ENCODE assay signal across 8 cellular contexts in the genomic region with DNA sequence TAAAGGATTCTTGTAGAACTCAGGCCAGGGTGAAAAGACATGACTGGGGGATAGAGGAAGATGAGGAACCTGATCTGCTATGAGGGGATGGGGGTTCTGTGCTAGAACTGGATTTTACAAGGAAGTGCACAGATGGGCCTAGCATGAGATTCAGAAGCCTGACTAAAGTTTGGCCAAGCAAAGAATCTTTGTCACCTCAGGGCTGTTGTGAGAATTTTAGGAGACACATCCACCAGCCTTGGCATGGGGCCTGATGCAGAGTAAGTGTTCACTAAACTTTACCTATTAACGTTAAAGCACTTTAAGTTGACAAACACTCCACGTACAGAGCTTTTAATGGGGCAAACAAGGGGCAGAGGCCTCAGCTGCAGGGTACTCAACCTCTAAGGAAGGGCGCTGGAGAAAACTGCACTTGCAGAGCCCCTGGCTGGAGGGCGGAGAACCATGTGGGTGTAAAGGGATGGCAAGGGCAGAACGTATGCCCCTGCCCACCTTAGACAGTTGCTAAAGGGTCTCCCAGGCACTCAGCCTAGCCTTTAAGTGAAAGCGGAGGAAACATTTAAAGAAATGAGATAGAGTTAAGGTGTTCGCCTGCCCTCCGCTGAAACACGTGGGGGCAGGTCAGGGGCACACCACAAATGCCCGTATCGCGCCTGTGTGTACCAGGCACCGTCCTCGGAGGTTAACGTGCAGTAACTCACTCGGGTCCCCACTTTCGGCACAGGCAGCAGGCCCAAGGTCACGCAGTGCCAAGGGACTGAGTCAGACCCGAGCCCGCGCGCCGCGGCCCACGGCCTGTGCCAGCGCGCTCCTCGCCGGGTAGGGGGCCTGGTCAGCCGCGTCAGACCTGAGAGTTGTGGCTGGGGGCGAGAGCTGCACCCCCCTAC. TPM values are rescaled to one million over a fixed set of nuclear protein-coding genes. Genes with fewer than 3 reads are reported as not detected.
DNase-seq lines count a peak whose midpoint lies in the region; ATAC-seq and TF ChIP-seq lines count a peak whose summit lies in the region.

No MANE protein-coding gene starts in this region.

- H3K27ac ChIP-seq in Panc1 (ENCODE audit: low read length) = peak overlapping the region; percentile 79

- ATAC-seq in Right ventricle myocardium inferior (peak; percentile 27), Panc1 (peak; percentile 50)

- H3K9me3 ChIP-seq in Panc1 (ENCODE audit: control insufficient read depth, insufficient read depth, low read depth, low read length) = no peaks in the 10 kb centered on the region

- TF ChIP-seq CTCF in Panc1 (IDR thresholded peaks at IDR 0.05) = no peak

- intact Hi-C loops in Right ventricle myocardium inferior (cut with DNase I) (loop anchor here (2.0 to 5.0 kb wide), 2 partner anchors 95 to 278 kb away; no protein-coding TSS in a partner anchor), cardiac septum (cut with DNase I) (loop anchor here (5.0 kb wide), 5 partner anchors 55 to 275 kb away; no protein-coding TSS in a partner anchor), Panc1 (cut with micrococcal nuclease; ENCODE audit: unreplicated experiment) (loop anchor here (10.0 kb wide), 1 partner anchor 128 kb away; no protein-coding TSS in a partner anchor)

- in situ Hi-C loops in Panc1 (cut with HindIII; ENCODE audit: low pct_unique_long_range_greater_than_20kb, low sequenced_read_pairs) (no loop called here), ACHN (cut with HindIII; ENCODE audit: low pct_ligation_motif_present, low pct_unique_long_range_greater_than_20kb, low sequenced_read_pairs) (no loop called here)

- POLR2A ChIA-PET in Panc1 (lab: Charles Lee) = no interaction called here

- H3K27me3 ChIP-seq in Panc1 (ENCODE audit: control insufficient read depth, insufficient read depth, low read length) = no peaks in the 10 kb centered on the region

- H3K36me3 ChIP-seq in Panc1 (ENCODE audit: control insufficient read depth, insufficient read depth, low read length) = peaks cover 3% of the 10 kb centered on the region

- no peak for DNase-seq in Right ventricle myocardium inferior (ENCODE audit: missing footprints)
- DNase-seq in cardiac septum (ENCODE audit: low spot score) = no peak
- DNase-seq in Panc1 (ENCODE audit: low read depth, low spot score) = no peak
- DNase-seq in effector CD4-positive, alpha-beta T cell = peak; percentile 7
- DNase-seq in mucosa of gallbladder (ENCODE audit: low spot score) = peak; percentile 29
- no peak for DNase-seq in ACHN
- no peak for DNase-seq in retina
- DNase-seq in A172 (ENCODE audit: low spot score) = no peak

- peak overlapping the region; percentile 45 to 51 for H3K4me3 ChIP-seq in Panc1 (ENCODE audit: low read depth in 2 of 2, low read length in 2 of 2)

- peaks cover 17% of the 10 kb centered on the region for H3K4me1 ChIP-seq in Panc1 (ENCODE audit: control insufficient read depth, insufficient read depth, low read length)

- CTCF ChIA-PET in Panc1 (lab: Charles Lee) = no interaction called here

- no TSS peak for BruUV-seq in Panc1 (replicated peaks; lab: Mats Ljungman, UMichigan)

RNA-seq across cellular contexts. Expression of a gene that starts 1.0 kb away (rescaled TPM):
- total RNA-seq in Right ventricle myocardium inferior (72.2 TPM), cardiac septum (30.2 TPM), Panc1 (2021; ENCODE audit: unreplicated experiment) (109 TPM), mucosa of gallbladder (44.9 TPM)
- polyA plus RNA-seq in Panc1 (2012; ENCODE audit: insufficient read length) = 70.0 TPM
- 55.4 and 62.2 TPM in 2 replicates for total RNA-seq in A172 (2014; rRNA removed; shearing (Covaris generic))

RNA-seq across cellular contexts. Expression of a gene that starts 1.0 kb away (rescaled TPM):
- 6.2 TPM for total RNA-seq in Right ventricle myocardium inferior
- 5.0 TPM for total RNA-seq in cardiac septum
- total RNA-seq in Panc1 (2021; ENCODE audit: unreplicated experiment) = 29.4 TPM
- polyA plus RNA-seq in Panc1 (2012; ENCODE audit: insufficient read length) = 6.6 TPM
- total RNA-seq in mucosa of gallbladder = 19.1 TPM
- total RNA-seq in A172 (2014; rRNA removed; shearing (Covaris generic)) = 21.7 and 22.6 TPM in 2 replicates

Comparison
In these comparisons a context has a peak if more than half of its experiments do, and no peak if none do; other contexts are left out.
1. DNase-seq: peak in effector CD4-positive, alpha-beta T cell (single experiment) and mucosa of gallbladder (single experiment); none in Right ventricle myocardium inferior (single experiment), cardiac septum (single experiment), Panc1 (single experiment), ACHN (single experiment), retina (single experiment) and A172 (single experiment).